Comparison of ENCODE assay signal across 1 cellular context in the genomic region with DNA sequence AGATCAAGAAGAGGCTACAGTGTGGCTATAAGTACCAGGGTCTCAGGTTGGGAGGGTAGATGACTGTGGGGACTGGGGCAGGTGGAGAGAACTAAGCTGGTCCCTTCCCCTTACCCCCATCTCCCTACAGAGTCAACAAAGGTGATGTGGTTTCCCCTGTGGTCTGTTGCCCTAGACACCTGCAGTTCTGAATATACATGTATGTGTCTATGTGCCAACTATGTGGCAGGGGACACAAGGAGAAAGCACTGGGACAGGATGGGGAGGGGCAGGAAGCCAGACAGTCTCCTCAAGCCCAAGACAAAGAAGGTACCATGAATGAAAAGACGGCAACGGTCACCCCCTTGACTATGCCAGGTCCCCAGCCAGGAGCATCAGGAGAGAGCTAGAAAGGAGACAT.
TF ChIP-seq lines count a peak whose summit lies in the region.

No MANE protein-coding gene starts in this region.

TF ChIP-seq in H1, 55 proteins besides CTCF, POLR2A, EP300 and RAD21 (continued from another document):
- TF ChIP-seq RXRA (IDR thresholded peaks at IDR 0.05; ENCODE audit: insufficient read depth, low read depth, low read length) (no peak), BCL11A (IDR thresholded peaks at IDR 0.05; ENCODE audit: low read depth in 2 of 2, low read length in 2 of 2) (no peak), SP2 (IDR thresholded peaks at IDR 0.05; ENCODE audit: low read length) (no peak), SIRT6 (IDR thresholded peaks at IDR 0.05; ENCODE audit: low read length) (no peak), EGR1 (IDR thresholded peaks at IDR 0.05; ENCODE audit: borderline replicate concordance, low read depth, low read length) (no peak), CEBPB (IDR thresholded peaks at IDR 0.05; ENCODE audit: low read depth, low read length) (no peak), BACH1 (IDR thresholded peaks at IDR 0.05; ENCODE audit: low read length) (no peak), CTBP2 (IDR thresholded peaks at IDR 0.05; ENCODE audit: borderline replicate concordance, insufficient read depth, insufficient read length, low read length) (no peak), JUN (IDR thresholded peaks at IDR 0.05; ENCODE audit: low read depth, low read length) (no peak), SP1 (IDR thresholded peaks at IDR 0.05; ENCODE audit: low read depth, low read length) (no peak), GABPA (IDR thresholded peaks at IDR 0.05; ENCODE audit: borderline replicate concordance, insufficient read depth, low read length) (no peak), NRF1 (IDR thresholded peaks at IDR 0.05; ENCODE audit: low read depth, low read length) (no peak), CBX8 (IDR thresholded peaks at IDR 0.05; ENCODE audit: borderline replicate concordance, low read depth, low read length) (no peak), HDAC6 (IDR thresholded peaks at IDR 0.05; ENCODE audit: low read depth, low read length) (no peak), TAF1 (IDR thresholded peaks at IDR 0.05; ENCODE audit: low read depth, low read length) (no peak)
- TF ChIP-seq, protein P1, sequence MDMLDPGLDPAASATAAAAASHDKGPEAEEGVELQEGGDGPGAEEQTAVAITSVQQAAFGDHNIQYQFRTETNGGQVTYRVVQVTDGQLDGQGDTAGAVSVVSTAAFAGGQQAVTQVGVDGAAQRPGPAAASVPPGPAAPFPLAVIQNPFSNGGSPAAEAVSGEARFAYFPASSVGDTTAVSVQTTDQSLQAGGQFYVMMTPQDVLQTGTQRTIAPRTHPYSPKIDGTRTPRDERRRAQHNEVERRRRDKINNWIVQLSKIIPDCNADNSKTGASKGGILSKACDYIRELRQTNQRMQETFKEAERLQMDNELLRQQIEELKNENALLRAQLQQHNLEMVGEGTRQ (IDR thresholded peaks at IDR 0.05; ENCODE audit: low read length), result no peak
